In genomic region chr1:76939107-76939816, GRCh38 we compare ENCODE assay signal across 10 cellular contexts.
A peak's percentile ranks its signal among the peaks of the same experiment; 100 is the strongest.
DNase-seq lines count a peak whose midpoint lies in the region; ATAC-seq, FAIRE-seq and TF ChIP-seq lines count a peak whose summit lies in the region.
"Had no signal": no experiment of that assay in that cellular context is flagged by ENCODE, and none has a peak within 500 bp of the region (broad histone marks: within the 10 kb centered on the region; RNA-seq: fewer than 3 reads in every experiment).

No MANE protein-coding gene starts in this region.

- H3K27me3 ChIP-seq in GM12878 (replicated peaks in 1 of 2; ENCODE audit: control insufficient read depth in 2 of 2, insufficient read depth in 2 of 2, low read length in 1 of 2) (no peaks in the 10 kb centered on the region), stomach (no peaks in the 10 kb centered on the region)

- H3K79me2 ChIP-seq in GM12878 (ENCODE audit: control insufficient read depth, insufficient read depth, low read length) = no peaks in the 10 kb centered on the region

- TF ChIP-seq POLR2A in GM12878 (IDR thresholded peaks at IDR 0.05; ENCODE audit: low read depth, low read length) = no peak
- TF ChIP-seq POLR2A in stomach (IDR thresholded peaks at IDR 0.05) = no peak

- H3K27ac ChIP-seq in GM12878 (ENCODE audit: control insufficient read depth, insufficient read depth) (no peak overlapping the region), stomach (no peak overlapping the region)

- no peak for TF ChIP-seq RAD21 in GM12878 (IDR thresholded peaks at IDR 0.05; ENCODE audit: insufficient read depth, low read depth, low read length)

- RAD21 ChIA-PET in GM12878 (lab: Charles Lee; ENCODE audit: unreplicated experiment) = interaction anchor here (0.6 to 9.9 kb wide), 16 partner anchors 10 to 186 kb away, joined by 3 to 117 read pairs (median 5); no protein-coding TSS in a partner anchor

- H3K4me3 ChIP-seq in GM12878 (no peak overlapping the region), stomach (no peak overlapping the region)

- peak overlapping the region; percentile 38 for H3K4me2 ChIP-seq in GM12878 (ENCODE audit: control insufficient read depth, insufficient read depth)

- intact Hi-C loops in GM12878 (cut with micrococcal nuclease; ENCODE audit: unreplicated experiment) (loop anchor here (5.0 kb wide), 1 partner anchor 1038 kb away; the partner anchor contains the start of gene FUBP1), stomach (cut with DNase I; ENCODE audit: low total_unique reads) (no loop called here)
- intact Hi-C loops in activated naive CD4-positive, alpha-beta T cell treated with anti-CD3 and anti-CD28 coated beads for 36 hours (cut with micrococcal nuclease) = no loop called here

- H3K9me3 ChIP-seq in GM12878 (replicated peaks; ENCODE audit: control insufficient read depth, insufficient read depth, low read length) (no peaks in the 10 kb centered on the region; the same call in 2 of the 3 replicates), stomach (no peaks in the 10 kb centered on the region)

- no peak overlapping the region for H3K9ac ChIP-seq in GM12878 (ENCODE audit: control insufficient read depth, insufficient read depth, low read length)

- H3K36me3 ChIP-seq in GM12878 (ENCODE audit: control insufficient read depth in 2 of 2, insufficient read depth in 2 of 2, low read length in 1 of 2) = no peaks in the 10 kb centered on the region
- no peaks in the 10 kb centered on the region for H3K36me3 ChIP-seq in stomach

- CTCF ChIA-PET in GM12878 (lab: Yijun Ruan, JAX) = interaction anchor here (0.6 to 6.9 kb wide), 11 partner anchors 8 to 966 kb away, joined by 3 to 47 read pairs (median 4); no protein-coding TSS in a partner anchor
- CTCF ChIA-PET in activated naive CD4-positive, alpha-beta T cell treated with anti-CD3 and anti-CD28 coated beads for 36 hours (lab: Charles Lee) = interaction anchor here (0.7 kb wide), 1 partner anchor 205 kb away, joined by 3 read pairs; no protein-coding TSS in a partner anchor

- no peak overlapping the region for H2AFZ ChIP-seq in GM12878 (ENCODE audit: control insufficient read depth, low read depth, low read length)

- H3K27me3 Mint-ChIP-seq in activated naive CD4-positive, alpha-beta T cell treated with anti-CD3 and anti-CD28 coated beads for 36 hours (ENCODE audit: low read depth) = no peaks in the 10 kb centered on the region

- FAIRE-seq in GM12878 (lab: Jason Lieb, UNC) (no peak), urothelium cell line (lab: Jason Lieb, UNC) (no peak)

- H3K36me3 Mint-ChIP-seq in activated naive CD4-positive, alpha-beta T cell treated with anti-CD3 and anti-CD28 coated beads for 36 hours (ENCODE audit: low read depth) = no peaks in the 10 kb centered on the region

- BruUV-seq in GM12878 (replicated peaks; lab: Mats Ljungman, UMichigan) = no TSS peak

- H3K9me3 Mint-ChIP-seq in activated naive CD4-positive, alpha-beta T cell treated with anti-CD3 and anti-CD28 coated beads for 36 hours = no peaks in the 10 kb centered on the region
- H3K9me3 Mint-ChIP-seq: dendritic cell treated with granulocyte-macrophage colony-stimulating factor and Interleukin-4, amounts not matched to agents 40 ng/mL and 50 ng/mL, for 4 days had no signal

- POLR2A ChIA-PET in GM12878 (lab: Charles Lee) = interaction anchor here (0.6 to 4.7 kb wide), 8 partner anchors 10 to 191 kb away, joined by 3 to 54 read pairs (median 5); no protein-coding TSS in a partner anchor

- SMC1A ChIA-PET in GM12878 (lab: Charles Lee; ENCODE audit: uncharacterized antibody, unreplicated experiment) = interaction anchor here (1.0 to 11.3 kb wide), 29 partner anchors 11 to 186 kb away, joined by 3 to 215 read pairs (median 5); no protein-coding TSS in a partner anchor

- peak; percentile 72 for ATAC-seq in HG03196 (IDR thresholded peaks at IDR 0.05; ENCODE audit: unreplicated experiment)
- ATAC-seq in GM12878 = peak; percentile 65
- no peak for ATAC-seq in HG03025 (IDR thresholded peaks at IDR 0.05; ENCODE audit: low FRiP score, unreplicated experiment)

- H4K20me1 ChIP-seq in GM12878 (ENCODE audit: control insufficient read depth, insufficient read depth) = no peaks in the 10 kb centered on the region

- H3K27ac Mint-ChIP-seq in activated naive CD4-positive, alpha-beta T cell treated with anti-CD3 and anti-CD28 coated beads for 36 hours = no peak overlapping the region
- H3K27ac Mint-ChIP-seq: dendritic cell treated with granulocyte-macrophage colony-stimulating factor and Interleukin-4, amounts not matched to agents 40 ng/mL and 50 ng/mL, for 4 days had no signal

- TF ChIP-seq EP300 in GM12878 (IDR thresholded peaks at IDR 0.05; ENCODE audit: borderline replicate concordance in 1 of 2, control insufficient read depth in 1 of 2, low read depth in 2 of 2, low read length in 2 of 2) (peak; percentile 24 to 54; a peak in 2 of 4 replicates), stomach (IDR thresholded peaks at IDR 0.05) (no peak)

- H3K4me3 Mint-ChIP-seq in activated naive CD4-positive, alpha-beta T cell treated with anti-CD3 and anti-CD28 coated beads for 36 hours = no peak overlapping the region
- H3K4me3 Mint-ChIP-seq: dendritic cell treated with granulocyte-macrophage colony-stimulating factor and Interleukin-4, amounts not matched to agents 40 ng/mL and 50 ng/mL, for 4 days had no signal

- DNase-seq in SKM-1 treated with dmso at 0.1 percent for 144 hours (lab: John Stamatoyannopoulos, UW; ENCODE audit: unreplicated experiment) = peak; percentile 26
- no peak for DNase-seq in SKM-1 (lab: John Stamatoyannopoulos, UW; ENCODE audit: unreplicated experiment)
- DNase-seq in GM12878 (ENCODE audit: low read depth, low spot score) = no peak
- peak; percentile 10 for DNase-seq in urothelium cell line (ENCODE audit: low spot score)
- DNase-seq in stomach = no peak
- no peak for DNase-seq in activated naive CD4-positive, alpha-beta T cell treated with anti-CD3 and anti-CD28 coated beads for 36 hours
- DNase-seq: NCI-H2107 had no signal

- in situ Hi-C loops in GM12878 (cut with MboI) = no loop called here

- H3K4me1 ChIP-seq in GM12878 (ENCODE audit: control insufficient read depth, insufficient read depth, low read length) (peaks cover 8% of the 10 kb centered on the region; the same call in 1 of the 2 replicates), stomach (peaks cover 0 to 17% (median 8%) of the 10 kb centered on the region in 4 donors)

- WGBS in GM12878 (ENCODE audit: insufficient coverage, insufficient replicate concordance, low lambda C conversion rate, missing lambda C conversion rate) = 20% methylated on average over 8 of the region's 8 CpGs
- 56 to 65% (median 62%) methylated on average over 8 of the region's 8 CpGs for WGBS in stomach, 5 donors

- no peaks in the 10 kb centered on the region for H3K4me1 Mint-ChIP-seq in activated naive CD4-positive, alpha-beta T cell treated with anti-CD3 and anti-CD28 coated beads for 36 hours (ENCODE audit: low read depth)

- TF ChIP-seq CTCF in GM12878 (IDR thresholded peaks at IDR 0.05 in 2 of 3, conservative IDR thresholded peaks at IDR 0.05 in 1 of 3; ENCODE audit: control insufficient read depth in 2 of 3, extremely low read depth in 1 of 3, insufficient read depth in 1 of 3, low read depth in 3 of 3, low read length in 3 of 3) (no peak), stomach (IDR thresholded peaks at IDR 0.05) (no peak)

TF ChIP-seq in GM12878, 131 proteins besides CTCF, POLR2A, EP300 and RAD21 (continues in another document):
- TF ChIP-seq CREM (IDR thresholded peaks at IDR 0.05; ENCODE audit: low read depth) (peak; percentile 21; the same call in 1 of the 2 replicates), BCLAF1 (IDR thresholded peaks at IDR 0.05) (no peak), KAT2A (conservative IDR thresholded peaks at IDR 0.05; ENCODE audit: control insufficient read depth, low read depth, low read length) (no peak), BHLHE40 (IDR thresholded peaks at IDR 0.05; ENCODE audit: borderline replicate concordance in 1 of 2, low read depth in 2 of 2, low read length in 1 of 2) (peak; percentile 22 to 69; a peak in 3 of 4 replicates), DPF2 (IDR thresholded peaks at IDR 0.05) (peak; percentile 86), SRF (IDR thresholded peaks at IDR 0.05; ENCODE audit: low read depth in 2 of 2, low read length in 2 of 2) (no peak)

Comparison
In these comparisons a context has a peak if more than half of its experiments do, and no peak if none do; other contexts are left out.
1. DNase-seq: peak in SKM-1 treated with dmso at 0.1 percent for 144 hours (single experiment) and urothelium cell line (single experiment); none in SKM-1 (single experiment), GM12878 (single experiment), stomach (single experiment) and activated naive CD4-positive, alpha-beta T cell treated with anti-CD3 and anti-CD28 coated beads for 36 hours (single experiment).